In genomic region chr2:46749042-46749461, GRCh38 we compare ENCODE assay signal across 9 cellular contexts. TPM values are rescaled to one million over a fixed set of nuclear protein-coding genes. Genes with fewer than 3 reads are reported as not detected.
DNase-seq lines count a peak whose midpoint lies in the region; ATAC-seq and TF ChIP-seq lines count a peak whose summit lies in the region.
"Had no signal": no experiment of that assay in that cellular context is flagged by ENCODE, and none has a peak within 500 bp of the region (broad histone marks: within the 10 kb centered on the region; RNA-seq: fewer than 3 reads in every experiment).

No MANE protein-coding gene starts in this region.

- DNase-seq in CD1c-positive myeloid dendritic cell (ENCODE audit: extremely low spot score), result peak; percentile 3
- peak; percentile 3 for DNase-seq in LoVo (ENCODE audit: low spot score)
- peak; percentile 46 for DNase-seq in dedifferentiated amniotic fluid mesenchymal stem cell (ENCODE audit: extremely low spot score)
- no peak for DNase-seq in lower lobe of right lung
- DNase-seq in T1000 (lab: John Stamatoyannopoulos, UW), result no peak
- no peak for DNase-seq in NCI-H2196 (lab: John Stamatoyannopoulos, UW; ENCODE audit: unreplicated experiment)
- no peak for DNase-seq in cerebellar cortex (ENCODE audit: low spot score)
- DNase-seq: activated naive CD4-positive, alpha-beta T cell had no signal

- H3K36me3 ChIP-seq in lower lobe of right lung, result no peaks in the 10 kb centered on the region

- H3K27ac ChIP-seq in lower lobe of right lung, result no peak overlapping the region

- H3K4me1 ChIP-seq in lower lobe of right lung, result peaks cover 39% of the 10 kb centered on the region

- H3K9me3 ChIP-seq in lower lobe of right lung, result no peaks in the 10 kb centered on the region

- ATAC-seq in lower lobe of right lung (peak; percentile 62 to 71), GM19452 (IDR thresholded peaks at IDR 0.05; ENCODE audit: unreplicated experiment) (no peak)

- no peaks in the 10 kb centered on the region for H3K27me3 ChIP-seq in lower lobe of right lung (ENCODE audit: low read depth)

- no peak for TF ChIP-seq CTCF in lower lobe of right lung (IDR thresholded peaks at IDR 0.05)

- no peak overlapping the region for H3K4me3 ChIP-seq in lower lobe of right lung

- intact Hi-C loops in lower lobe of right lung (cut with DNase I), result no loop called here

RNA-seq across cellular contexts. Expression of gene SOCS5, which starts 50.0 kb away (rescaled TPM):
- total RNA-seq in lower lobe of right lung, result 21.4 TPM

Comparison
In these comparisons a context has a peak if more than half of its experiments do, and no peak if none do; other contexts are left out.
1. DNase-seq: peak in CD1c-positive myeloid dendritic cell (single experiment), LoVo (single experiment) and dedifferentiated amniotic fluid mesenchymal stem cell (single experiment); none in lower lobe of right lung (single experiment), T1000 (single experiment), NCI-H2196 (single experiment) and cerebellar cortex (single experiment).